8 cellular contexts compared by ENCODE assay signal in the genomic region with DNA sequence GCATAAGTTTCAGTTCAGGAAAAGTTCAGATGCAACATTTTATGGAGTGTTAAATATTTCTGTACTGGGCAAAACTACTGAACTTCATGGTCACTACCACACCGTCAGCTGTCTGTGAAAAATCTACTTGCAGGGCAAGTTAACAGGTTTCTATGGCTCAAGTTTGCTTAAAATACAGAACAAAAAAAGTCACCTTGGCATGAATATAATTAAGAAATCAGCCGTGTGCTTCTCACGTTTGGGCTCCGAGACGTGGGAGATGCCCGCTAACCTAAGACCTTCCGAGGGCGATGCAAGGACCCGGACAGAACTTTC. TPM values are rescaled to one million over a fixed set of nuclear protein-coding genes. Genes with fewer than 3 reads are reported as not detected.
DNase-seq lines count a peak whose midpoint lies in the region; ATAC-seq and TF ChIP-seq lines count a peak whose summit lies in the region.

No MANE protein-coding gene starts in this region.

- peak overlapping the region; percentile 42; the same call in 1 of the 2 replicates for H3K27ac ChIP-seq in KMS-11

- peak overlapping the region; percentile 76 for H3K4me3 Mint-ChIP-seq in dendritic cell treated with granulocyte-macrophage colony-stimulating factor and Interleukin-4, amounts not matched to agents 40 ng/mL and 50 ng/mL, for 4 days
- H3K4me3 Mint-ChIP-seq in nephron progenitor cell = peak overlapping the region; percentile 88

- H3K27me3 ChIP-seq in KMS-11 (ENCODE audit: insufficient read depth, low read depth) = no peaks in the 10 kb centered on the region

- peaks cover 21% of the 10 kb centered on the region for H3K4me1 ChIP-seq in KMS-11 (ENCODE audit: low read depth, poor library complexity, severe bottlenecking)

- ATAC-seq in GM18870 (IDR thresholded peaks at IDR 0.05; ENCODE audit: unreplicated experiment) = peak; percentile 5
- ATAC-seq in HG02678 (IDR thresholded peaks at IDR 0.05; ENCODE audit: unreplicated experiment) = no peak

- H3K4me2 ChIP-seq in KMS-11 = peak overlapping the region; percentile 97

- peak overlapping the region; percentile 83 for H3K27ac Mint-ChIP-seq in dendritic cell treated with granulocyte-macrophage colony-stimulating factor and Interleukin-4, amounts not matched to agents 40 ng/mL and 50 ng/mL, for 4 days
- H3K27ac Mint-ChIP-seq in nephron progenitor cell = peak overlapping the region; percentile 86

- H3K36me3 Mint-ChIP-seq in dendritic cell treated with granulocyte-macrophage colony-stimulating factor and Interleukin-4, amounts not matched to agents 40 ng/mL and 50 ng/mL, for 4 days (ENCODE audit: low read depth) = peaks cover 30% of the 10 kb centered on the region
- H3K36me3 Mint-ChIP-seq in nephron progenitor cell (ENCODE audit: low read depth) = peaks cover 3% of the 10 kb centered on the region

- peak overlapping the region; percentile 40; the same call in 1 of the 2 replicates for H3K9ac ChIP-seq in KMS-11

- H4K20me1 ChIP-seq in KMS-11 (ENCODE audit: insufficient read depth) = no peaks in the 10 kb centered on the region

- peaks cover 23% of the 10 kb centered on the region for H3K79me2 ChIP-seq in KMS-11 (ENCODE audit: insufficient read depth, low read depth)

- TF ChIP-seq CTCF in KMS-11 (conservative IDR thresholded peaks at IDR 0.05; ENCODE audit: low read depth, low read length) (no peak), nephron progenitor cell (IDR thresholded peaks at IDR 0.05) (no peak)

- H3K36me3 ChIP-seq in KMS-11 (ENCODE audit: insufficient read depth) = no peaks in the 10 kb centered on the region

- H3K4me1 Mint-ChIP-seq in dendritic cell treated with granulocyte-macrophage colony-stimulating factor and Interleukin-4, amounts not matched to agents 40 ng/mL and 50 ng/mL, for 4 days (ENCODE audit: low read depth) = peaks cover 44% of the 10 kb centered on the region
- H3K4me1 Mint-ChIP-seq in nephron progenitor cell = peaks cover 52% of the 10 kb centered on the region

- H3K4me3 ChIP-seq in KMS-11 (IDR thresholded peaks at IDR 0.05; ENCODE audit: insufficient read depth, low read depth, low read length) = no peak overlapping the region

- no peaks in the 10 kb centered on the region for H3K27me3 Mint-ChIP-seq in dendritic cell treated with granulocyte-macrophage colony-stimulating factor and Interleukin-4, amounts not matched to agents 40 ng/mL and 50 ng/mL, for 4 days
- no peaks in the 10 kb centered on the region for H3K27me3 Mint-ChIP-seq in nephron progenitor cell (ENCODE audit: low read depth, poor library complexity)

- DNase-seq in nephron progenitor cell (no peak), NCI-H524 treated with DMSO at 0.1 percent for 48 hours (lab: John Stamatoyannopoulos, UW) (no peak), mucosa of gallbladder (ENCODE audit: low spot score) (no peak)
- no peak for DNase-seq in stimulated activated CD4-positive, alpha-beta T cell treated with anti-CD3 and anti-CD28 coated beads, Interleukin-4, amount 100 ng/mL, for 24 hours

- intact Hi-C loops in dendritic cell treated with granulocyte-macrophage colony-stimulating factor and Interleukin-4, amounts not matched to agents 40 ng/mL and 50 ng/mL, for 4 days (cut with micrococcal nuclease) = loop anchor here (5.0 kb wide), 1 partner anchor 37 kb away; no protein-coding TSS in a partner anchor

- peak overlapping the region; percentile 26; the same call in 1 of the 2 replicates for H2AFZ ChIP-seq in KMS-11 (ENCODE audit: low read depth)

- no peaks in the 10 kb centered on the region for H3K9me3 Mint-ChIP-seq in dendritic cell treated with granulocyte-macrophage colony-stimulating factor and Interleukin-4, amounts not matched to agents 40 ng/mL and 50 ng/mL, for 4 days
- H3K9me3 Mint-ChIP-seq in nephron progenitor cell = no peaks in the 10 kb centered on the region

RNA-seq across cellular contexts. Expression of a gene that starts 0.6 kb away (rescaled TPM):
- total RNA-seq in mucosa of gallbladder = 45.9 TPM
